ENCODE assay signal across 8 cellular contexts in the genomic region with DNA sequence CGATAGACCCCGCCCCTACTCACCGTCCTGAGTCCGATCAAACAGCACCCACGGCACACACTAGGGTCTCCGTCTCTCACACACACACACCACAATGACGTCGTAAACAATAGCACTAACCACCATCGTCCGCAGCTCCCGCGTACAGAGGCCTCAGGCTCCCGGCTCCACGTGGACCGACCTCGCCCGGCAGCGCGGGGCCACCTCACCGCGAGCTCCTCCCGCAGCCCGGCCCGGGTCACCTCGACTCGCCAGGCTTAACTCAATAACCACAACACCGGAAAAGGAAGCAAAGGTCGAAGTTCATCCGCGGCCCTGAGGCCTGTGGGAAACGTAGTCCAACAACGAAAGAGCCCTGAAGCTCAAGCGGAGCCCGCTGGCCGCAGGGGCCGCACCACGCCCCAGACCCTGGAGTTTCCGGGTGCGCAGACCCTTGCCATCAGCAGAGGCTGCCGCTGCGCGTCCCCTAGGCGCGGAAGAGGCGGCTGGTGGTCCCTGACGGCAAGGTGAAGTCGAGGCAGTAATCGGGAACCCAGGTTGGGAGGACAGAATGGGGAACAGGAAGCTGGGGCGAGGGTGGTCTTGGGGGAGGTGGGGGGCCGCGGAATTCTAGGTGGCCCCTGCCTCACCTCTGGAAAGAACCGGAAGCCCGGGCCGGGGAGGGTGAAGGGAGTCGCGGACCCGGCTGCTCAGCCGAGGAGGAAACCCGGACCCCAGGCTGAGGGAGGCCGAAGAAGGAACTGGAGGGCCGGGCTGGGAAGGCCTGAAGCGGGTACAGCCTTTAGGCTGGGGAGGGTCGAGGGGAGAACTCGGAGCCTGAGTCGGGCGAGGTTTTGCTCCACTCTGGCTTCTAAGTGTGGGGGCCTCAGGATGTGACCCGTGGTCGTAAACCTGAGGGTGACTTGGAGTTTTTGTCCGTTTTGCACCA. TPM values are rescaled to one million over a fixed set of nuclear protein-coding genes. Genes with fewer than 3 reads are reported as not detected.
DNase-seq lines count a peak whose midpoint lies in the region; ATAC-seq, FAIRE-seq and TF ChIP-seq lines count a peak whose summit lies in the region.

Gene ZNF529, minus strand, starts transcription at position 273 of the 928 bp plus-strand sequence. CDS start 946 bp downstream, outside the sequence.

- no peak for TF ChIP-seq CTCF in AG04450 (IDR thresholded peaks at IDR 0.05; ENCODE audit: low read depth, low read length)
- no peak for TF ChIP-seq CTCF in WI38 (IDR thresholded peaks at IDR 0.05; ENCODE audit: low read depth, low read length)
- no peak for TF ChIP-seq CTCF in bronchial epithelial cell (IDR thresholded peaks at IDR 0.05; ENCODE audit: insufficient read depth, low read length, severe bottlenecking)

- ATAC-seq in GM18873 (IDR thresholded peaks at IDR 0.05; ENCODE audit: low FRiP score, unreplicated experiment), result peak; percentile 91
- peak; percentile 84 for ATAC-seq in HG03139 (IDR thresholded peaks at IDR 0.05; ENCODE audit: unreplicated experiment)

- peaks cover 0 to 2% (median 0%) of the 10 kb centered on the region in 6 donors for H3K9me3 Mint-ChIP-seq in immature natural killer cell

- peak within 1 kb of the TSS; percentile 65 for H3K27ac ChIP-seq in AG04450 (ENCODE audit: low read depth, low read length)

- H3K9me3 ChIP-seq in AG04450 (ENCODE audit: control insufficient read depth, insufficient read depth, low read length), result peaks cover 34% of the 10 kb centered on the region

- DNase-seq in AG04450 (ENCODE audit: low read depth, low spot score), result peak; percentile 59
- peak; percentile 90 for DNase-seq in NCI-H2227 (lab: John Stamatoyannopoulos, UW; ENCODE audit: unreplicated experiment)
- DNase-seq in bronchial epithelial cell (ENCODE audit: low read depth), result peak; percentile 79
- DNase-seq in immature natural killer cell, result peak; percentile 93 to 94 (median 94)
- peak; percentile 67 for DNase-seq in smooth muscle cell of the brain vasculature (ENCODE audit: low read depth, low spot score)

- peaks cover 9 to 36% (median 27%) of the 10 kb centered on the region in 3 donors for H3K36me3 Mint-ChIP-seq in immature natural killer cell

- POLR2A ChIA-PET in AG04450 (lab: Yijun Ruan, JAX), result interaction anchor here (0.6 to 2.6 kb wide), 6 partner anchors 32 to 640 kb away, joined by 3 to 9 read pairs (median 8); partner anchors contain the start of genes ZNF260, ZNF382, ZNF566 and ZNF850

- H3K36me3 ChIP-seq in bronchial epithelial cell (ENCODE audit: control insufficient read depth, insufficient read depth, low read length), result peaks cover 5% of the 10 kb centered on the region

- FAIRE-seq in bronchial epithelial cell (lab: Jason Lieb, UNC), result no peak

- H3K27me3 Mint-ChIP-seq in immature natural killer cell (ENCODE audit: low read depth in 3 of 3), result peaks cover 7 to 14% (median 9%) of the 10 kb centered on the region in 3 donors

- H3K27me3 ChIP-seq in AG04450 (ENCODE audit: control insufficient read depth, insufficient read depth, low read length) (no peaks in the 10 kb centered on the region), bronchial epithelial cell (ENCODE audit: control insufficient read depth, insufficient read depth, low read length) (no peaks in the 10 kb centered on the region)

- CTCF ChIA-PET in AG04450 (lab: Charles Lee), result no interaction called here

- H3K27ac Mint-ChIP-seq in immature natural killer cell, result peak within 1 kb of the TSS; percentile 93 to 99 (median 98)

- H3K4me3 Mint-ChIP-seq in immature natural killer cell, result peak within 1 kb of the TSS; percentile 87 to 97 (median 91)

- H3K4me1 Mint-ChIP-seq in immature natural killer cell, result peaks cover 32 to 45% of the 10 kb centered on the region in 2 donors

- peak within 1 kb of the TSS; percentile 99 for H3K4me3 ChIP-seq in AG04450 (ENCODE audit: low read depth, low read length)
- peak within 1 kb of the TSS; percentile 92 for H3K4me3 ChIP-seq in WI38 (ENCODE audit: low read depth, low read length)
- peak within 1 kb of the TSS; percentile 62 for H3K4me3 ChIP-seq in bronchial epithelial cell (ENCODE audit: low read depth, low read length)

RNA-seq across cellular contexts. Expression of gene ZNF529, which starts in this region (rescaled TPM):
- polyA plus RNA-seq in AG04450 (2011; rRNA removed) (5.2 and 7.6 TPM in 2 replicates), immature natural killer cell (1 to 10 TPM; 3.3 to 5.3 (median 4.1) TPM)
- polyA minus RNA-seq in AG04450 (2011; rRNA and poly(A)+ RNA removed), result 8.3 TPM in 2 replicates
- total RNA-seq in bronchial epithelial cell, result 4.2 and 7.6 TPM in 2 replicates

Comparison
In these comparisons a context has a peak if more than half of its experiments do, and no peak if none do; other contexts are left out.
1. Peak in every context shown above with its lines: DNase-seq, ATAC-seq, H3K4me3 ChIP-seq and H3K27ac ChIP-seq.